ENCODE assay signal across 8 cellular contexts in genomic region chr4:183407635-183408463, GRCh38. TPM values are rescaled to one million over a fixed set of nuclear protein-coding genes. Genes with fewer than 3 reads are reported as not detected.
DNase-seq lines count a peak whose midpoint lies in the region; ATAC-seq and TF ChIP-seq lines count a peak whose summit lies in the region.

No MANE protein-coding gene starts in this region.

- no peaks in the 10 kb centered on the region for H3K79me2 ChIP-seq in DOHH2 (ENCODE audit: control insufficient read depth, low read length)

- DNase-seq in Panc1 (ENCODE audit: low read depth, low spot score) (no peak), esophagus muscularis mucosa (ENCODE audit: extremely low spot score) (no peak), psoas muscle (no peak), GDM1 (lab: John Stamatoyannopoulos, UW) (no peak), germinal center (ENCODE audit: low spot score) (no peak), OCI-M1 (lab: John Stamatoyannopoulos, UW) (no peak), amygdala (lab: John Stamatoyannopoulos, UW) (no peak)

- H3K36me3 ChIP-seq in DOHH2 (ENCODE audit: control insufficient read depth, low read length), result no peaks in the 10 kb centered on the region
- H3K36me3 ChIP-seq in Panc1 (ENCODE audit: control insufficient read depth, insufficient read depth, low read length), result no peaks in the 10 kb centered on the region
- H3K36me3 ChIP-seq in esophagus muscularis mucosa, result no peaks in the 10 kb centered on the region
- no peaks in the 10 kb centered on the region for H3K36me3 ChIP-seq in psoas muscle (ENCODE audit: insufficient read depth in 1 of 2, low read depth in 1 of 2)

- H3K27ac ChIP-seq in DOHH2 (ENCODE audit: low read depth, low read length) (no peak overlapping the region), Panc1 (ENCODE audit: low read length) (peak overlapping the region; percentile 88), esophagus muscularis mucosa (replicated peaks in 1 of 4) (peak overlapping the region; percentile 3 to 61 (median 42)), psoas muscle (no peak overlapping the region)

- H3K27me3 ChIP-seq in DOHH2 (ENCODE audit: control insufficient read depth, low read length) (no peaks in the 10 kb centered on the region), Panc1 (ENCODE audit: control insufficient read depth, insufficient read depth, low read length) (no peaks in the 10 kb centered on the region), esophagus muscularis mucosa (no peaks in the 10 kb centered on the region), psoas muscle (ENCODE audit: insufficient read depth in 3 of 3, low read length in 2 of 3) (no peaks in the 10 kb centered on the region)

- H3K9me2 ChIP-seq in DOHH2 (replicated peaks; ENCODE audit: control insufficient read depth, low read length), result no peaks in the 10 kb centered on the region

- no peaks in the 10 kb centered on the region for H4K20me1 ChIP-seq in DOHH2 (ENCODE audit: control insufficient read depth, insufficient read depth, low read depth, low read length)

- POLR2A ChIA-PET in Panc1 (lab: Charles Lee), result no interaction called here

- in situ Hi-C loops in Panc1 (cut with HindIII; ENCODE audit: low pct_unique_long_range_greater_than_20kb, low sequenced_read_pairs), result no loop called here

- no peak for TF ChIP-seq POLR2A in esophagus muscularis mucosa (IDR thresholded peaks at IDR 0.05; ENCODE audit: low read depth)

- no peak for TF ChIP-seq EP300 in esophagus muscularis mucosa (IDR thresholded peaks at IDR 0.05)

- intact Hi-C loops in Panc1 (cut with micrococcal nuclease; ENCODE audit: unreplicated experiment) (no loop called here), esophagus muscularis mucosa (cut with DNase I) (loop anchor here (10.0 kb wide), 1 partner anchor 113 kb away; no protein-coding TSS in a partner anchor), psoas muscle (cut with DNase I) (no loop called here)

- 87% methylated on average over 8 of the region's 8 CpGs for WGBS in esophagus muscularis mucosa
- 79 to 80% (median 80%) methylated on average over 8 of the region's 8 CpGs for WGBS in psoas muscle, 3 donors

- peak overlapping the region; percentile 66 for H3K4me2 ChIP-seq in DOHH2 (ENCODE audit: low read length)

- ATAC-seq in Panc1, result no peak
- no peak for ATAC-seq in psoas muscle

- H3K4me1 ChIP-seq in DOHH2 (ENCODE audit: control insufficient read depth, low read length), result peaks cover 3% of the 10 kb centered on the region; the same call in 1 of the 2 replicates
- peaks cover 20% of the 10 kb centered on the region for H3K4me1 ChIP-seq in Panc1 (ENCODE audit: control insufficient read depth, insufficient read depth, low read length)
- peaks cover 0 to 7% (median 5%) of the 10 kb centered on the region in 4 donors for H3K4me1 ChIP-seq in esophagus muscularis mucosa
- H3K4me1 ChIP-seq in psoas muscle, result no peaks in the 10 kb centered on the region

- H3K4me3 ChIP-seq in DOHH2 (ENCODE audit: low read length) (peak overlapping the region; percentile 53; the same call in 1 of the 2 replicates), Panc1 (ENCODE audit: low read depth in 2 of 2, low read length in 2 of 2) (peak overlapping the region; percentile 45 to 71), esophagus muscularis mucosa (peak overlapping the region; percentile 46 to 63 (median 49)), psoas muscle (peak overlapping the region; percentile 62)

- no peaks in the 10 kb centered on the region for H3F3A ChIP-seq in DOHH2 (ENCODE audit: control insufficient read depth, insufficient read depth)

- H3K9me3 ChIP-seq in DOHH2 (ENCODE audit: control insufficient read depth, insufficient read depth, low read length) (no peaks in the 10 kb centered on the region), Panc1 (ENCODE audit: control insufficient read depth, insufficient read depth, low read depth, low read length) (no peaks in the 10 kb centered on the region), esophagus muscularis mucosa (no peaks in the 10 kb centered on the region), psoas muscle (no peaks in the 10 kb centered on the region)

- CTCF ChIA-PET in Panc1 (lab: Charles Lee), result interaction anchor here (0.5 to 0.7 kb wide), 3 partner anchors 15 to 22 kb away, joined by 3 to 5 read pairs (median 4); no protein-coding TSS in a partner anchor

- TF ChIP-seq CTCF in DOHH2 (IDR thresholded peaks at IDR 0.05; ENCODE audit: low read depth, low read length, poor library complexity, severe bottlenecking), result no peak
- no peak for TF ChIP-seq CTCF in Panc1 (IDR thresholded peaks at IDR 0.05)
- no peak for TF ChIP-seq CTCF in esophagus muscularis mucosa (IDR thresholded peaks at IDR 0.05)
- no peak for TF ChIP-seq CTCF in psoas muscle (IDR thresholded peaks at IDR 0.05)

- TSS peak; percentile 97 for BruUV-seq in Panc1 (replicated peaks; lab: Mats Ljungman, UMichigan)

RNA-seq across cellular contexts. Expression of gene CDKN2AIP, which starts 36.6 kb away (rescaled TPM):
- total RNA-seq in Panc1 (2021; ENCODE audit: unreplicated experiment) (21.1 TPM), esophagus muscularis mucosa (10 to 100 TPM; 19.4 to 21.8 (median 20.5) TPM), psoas muscle (10 to 100 TPM in 1 of 4 donors, 1 to 10 TPM in 3; 6.9 to 13.1 (median 8.3) TPM)
- polyA plus RNA-seq in Panc1 (2012; ENCODE audit: insufficient read length), result 22.8 TPM
- 10 to 100 TPM in 2 of 3 donors, 1 to 10 TPM in 1; 6.5 to 21.0 (median 12.3) TPM for polyA plus RNA-seq in psoas muscle

Comparison
In these comparisons a context has a peak if more than half of its experiments do, and no peak if none do; other contexts are left out.
1. H3K27ac ChIP-seq: peak in Panc1 (single experiment) and esophagus muscularis mucosa (4 of 4); none in DOHH2 (single experiment) and psoas muscle (single experiment).
2. Peak in every context shown above with its lines, with median percentiles within 50 percentile points of each other: H3K4me3 ChIP-seq.